In genomic region chr12:131044760-131045381, GRCh38 we compare ENCODE assay signal across 25 cellular contexts.
DNase-seq lines count a peak whose midpoint lies in the region; ATAC-seq, FAIRE-seq and TF ChIP-seq lines count a peak whose summit lies in the region.
"Had no signal": no experiment of that assay in that cellular context is flagged by ENCODE, and none has a peak within 500 bp of the region (broad histone marks: within the 10 kb centered on the region; RNA-seq: fewer than 3 reads in every experiment).

No MANE protein-coding gene starts in this region.

- no peak overlapping the region for H3K4me3 ChIP-seq in RWPE2 (ENCODE audit: severe bottlenecking)
- no peak overlapping the region for H3K4me3 ChIP-seq in osteoblast (ENCODE audit: insufficient read depth, low read length)
- no peak overlapping the region for H3K4me3 ChIP-seq in ascending aorta
- H3K4me3 ChIP-seq: adrenal gland, ovary, transverse colon had no signal

- no peak for FAIRE-seq in HTR-8/SVneo (lab: Jason Lieb, UNC)
- FAIRE-seq: bronchial epithelial cell, D721Med, GM12892 had no signal

- no peaks in the 10 kb centered on the region for H4K20me1 ChIP-seq in osteoblast (ENCODE audit: insufficient read depth, low read length)

- ATAC-seq in RWPE2 (ENCODE audit: low read depth) = no peak
- ATAC-seq in GM18498 (IDR thresholded peaks at IDR 0.05; ENCODE audit: unreplicated experiment) = no peak
- ATAC-seq: foreskin keratinocyte had no signal

- H3K36me3 ChIP-seq in RWPE2 (ENCODE audit: low read depth) = no peaks in the 10 kb centered on the region
- H3K36me3 ChIP-seq in osteoblast (ENCODE audit: insufficient read depth, low read length) = no peaks in the 10 kb centered on the region
- no peaks in the 10 kb centered on the region for H3K36me3 ChIP-seq in ascending aorta
- H3K36me3 ChIP-seq: adrenal gland, ovary, transverse colon had no signal

- DNase-seq in Daoy (ENCODE audit: low read depth) (peak; percentile 79), NCI-H1048 (lab: John Stamatoyannopoulos, UW) (peak; percentile 42), RWPE2 (ENCODE audit: low spot score) (peak; percentile 46), osteoblast (ENCODE audit: insufficient read length, low spot score, missing footprints) (peak; percentile 54), HTR-8/SVneo (ENCODE audit: insufficient read length, low spot score) (no peak), ascending aorta (ENCODE audit: low spot score in 2 of 2) (no peak)
- DNase-seq: activated CD4-positive, alpha-beta T cell treated with anti-CD3 and anti-CD28 coated beads, Interleukin-2, amount 50 U/mL, for 1 hour; activated CD8-positive, alpha-beta memory T cell treated with anti-CD3 and anti-CD28 coated beads, Interleukin-2, amount 50 U/mL, for 48 hours; activated effector memory CD4-positive, alpha-beta T cell treated with anti-CD3 and anti-CD28 coated beads, Interleukin-2, amount 50 U/mL, for 16 hours; adrenal gland; foreskin keratinocyte; GF-D8; hippocampal formation; islet precursor cell; NCI-H2107; NK-92 treated with Interleukin-12 subunit alpha and Interleukin-12 subunit beta, amount 100 ng/mL, for 24 hours; stimulated activated CD4-positive, alpha-beta T cell treated with anti-CD3 and anti-CD28 coated beads, Interleukin-1b, Interleukin-23, amount 100 ng/mL, for 48 hours; stimulated activated naive CD4-positive, alpha-beta T cell treated with Interleukin-2 at 50 U/mL for 16 hours; transverse colon had no signal

- no peaks in the 10 kb centered on the region for H3K4me1 ChIP-seq in RWPE2 (ENCODE audit: insufficient read depth, poor library complexity, severe bottlenecking)
- no peaks in the 10 kb centered on the region for H3K4me1 ChIP-seq in osteoblast (ENCODE audit: insufficient read depth, low read length)
- no peaks in the 10 kb centered on the region for H3K4me1 ChIP-seq in ascending aorta
- H3K4me1 ChIP-seq: adrenal gland, foreskin keratinocyte, transverse colon had no signal

- no peak overlapping the region for H3K4me2 ChIP-seq in osteoblast (ENCODE audit: insufficient read depth, low read length)

- TF ChIP-seq CTCF in RWPE2 (IDR thresholded peaks at IDR 0.05; ENCODE audit: poor library complexity, severe bottlenecking) (no peak), osteoblast (IDR thresholded peaks at IDR 0.05; ENCODE audit: extremely low read depth, low read depth, low read length) (no peak), ascending aorta (IDR thresholded peaks at IDR 0.05) (no peak)

- H3K79me2 ChIP-seq in osteoblast (ENCODE audit: insufficient read depth, low read length) = no peaks in the 10 kb centered on the region

- H3K9me3 ChIP-seq in RWPE2 (ENCODE audit: severe bottlenecking) = no peaks in the 10 kb centered on the region
- H3K9me3 ChIP-seq in osteoblast (ENCODE audit: low read depth, low read length) = peaks cover 1% of the 10 kb centered on the region
- H3K9me3 ChIP-seq in ascending aorta = no peaks in the 10 kb centered on the region
- H3K9me3 ChIP-seq: adrenal gland, ovary, transverse colon had no signal

- intact Hi-C loops in ascending aorta (cut with DNase I) = no loop called here

- peaks cover 8% of the 10 kb centered on the region for H3K27me3 ChIP-seq in RWPE2 (ENCODE audit: insufficient read depth, poor library complexity, severe bottlenecking)
- H3K27me3 ChIP-seq in osteoblast (ENCODE audit: insufficient read depth, low read length) = no peaks in the 10 kb centered on the region
- no peaks in the 10 kb centered on the region for H3K27me3 ChIP-seq in ascending aorta
- H3K27me3 ChIP-seq: adrenal gland, foreskin keratinocyte, ovary, transverse colon had no signal

- H3K27ac ChIP-seq in RWPE2 (ENCODE audit: poor library complexity, severe bottlenecking) (no peak overlapping the region), osteoblast (ENCODE audit: low read depth, low read length) (no peak overlapping the region), ascending aorta (no peak overlapping the region)
- H3K27ac ChIP-seq: adrenal gland, foreskin keratinocyte, HL-60, ovary, transverse colon had no signal

- no peak overlapping the region for H2AFZ ChIP-seq in osteoblast (ENCODE audit: low read length)

Comparison
In these comparisons a context has a peak if more than half of its experiments do, and no peak if none do; other contexts are left out.
1. DNase-seq: peak in Daoy (single experiment), NCI-H1048 (single experiment), RWPE2 (single experiment) and osteoblast (single experiment); none in HTR-8/SVneo (single experiment) and ascending aorta (0 of 2).